10 cellular contexts compared by ENCODE assay signal in the genomic region with DNA sequence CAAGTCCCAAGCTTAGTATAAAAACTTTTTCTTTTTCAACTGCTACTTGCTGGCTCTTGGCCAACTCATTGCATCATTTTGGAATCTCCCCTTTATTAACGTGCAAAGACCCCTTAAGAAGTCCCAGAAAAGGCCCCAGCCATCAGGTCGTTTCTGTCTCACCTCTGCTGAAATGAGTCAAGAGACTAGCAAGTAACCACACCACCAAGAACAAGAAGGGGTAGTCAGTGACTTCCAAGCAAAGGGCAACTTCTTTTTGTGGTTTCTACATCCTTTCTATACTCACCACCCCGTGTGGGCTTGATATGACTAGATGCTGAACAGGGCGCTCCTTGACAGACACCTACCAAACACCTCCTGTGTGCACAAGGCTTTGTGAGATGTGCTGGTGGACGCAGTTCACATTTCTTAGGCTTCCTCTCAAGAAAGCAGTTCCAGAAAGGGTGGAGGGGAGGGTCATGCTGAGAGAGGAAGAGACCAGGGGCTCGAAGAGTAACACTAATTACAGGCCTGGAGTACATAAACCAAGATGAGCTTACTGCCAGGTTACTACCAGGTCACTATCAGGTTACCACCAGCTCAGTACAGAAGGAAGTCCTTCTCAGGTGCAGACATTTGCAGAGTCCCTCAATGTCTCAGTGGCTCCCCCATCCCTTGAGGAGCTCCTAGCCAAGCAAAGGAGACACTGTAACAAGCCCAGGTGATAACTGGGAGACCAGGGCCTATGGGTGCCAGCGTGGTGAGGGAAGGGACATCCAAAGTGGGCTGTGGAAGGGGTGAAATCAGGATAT. TPM values are rescaled to one million over a fixed set of nuclear protein-coding genes. Genes with fewer than 3 reads are reported as not detected.
DNase-seq lines count a peak whose midpoint lies in the region; ATAC-seq lines count a peak whose summit lies in the region.
"Had no signal": no experiment of that assay in that cellular context is flagged by ENCODE, and none has a peak within 500 bp of the region (broad histone marks: within the 10 kb centered on the region; RNA-seq: fewer than 3 reads in every experiment).

No MANE protein-coding gene starts in this region.

- CTCF ChIA-PET in activated CD8-positive, alpha-beta memory T cell treated with anti-CD3 and anti-CD28 coated beads, Interleukin-2, amount 10 ng/mL, durations not matched to agents 7 days and 5 days (lab: Charles Lee): interaction anchor here (0.8 to 8.5 kb wide), 6 partner anchors 9 to 70 kb away, joined by 3 to 104 read pairs (median 6); partner anchors contain the start of gene JAKMIP1

- peaks cover 3% of the 10 kb centered on the region for H3K9me3 Mint-ChIP-seq in activated CD8-positive, alpha-beta memory T cell treated with anti-CD3 and anti-CD28 coated beads, Interleukin-2, amount 10 ng/mL, durations not matched to agents 7 days and 5 days (ENCODE audit: low read depth)

- peaks cover 72% of the 10 kb centered on the region for H3K36me3 Mint-ChIP-seq in activated CD8-positive, alpha-beta memory T cell treated with anti-CD3 and anti-CD28 coated beads, Interleukin-2, amount 10 ng/mL, durations not matched to agents 7 days and 5 days

- ATAC-seq in HG03108 (IDR thresholded peaks at IDR 0.05; ENCODE audit: unreplicated experiment) (peak; percentile 86), left cardiac atrium (no peak)
- peak; percentile 84 for ATAC-seq in activated CD8-positive, alpha-beta memory T cell treated with anti-CD3 and anti-CD28 coated beads, Interleukin-2, amount 10 ng/mL, durations not matched to agents 7 days and 5 days

- peak overlapping the region; percentile 98 for H3K27ac Mint-ChIP-seq in activated CD8-positive, alpha-beta memory T cell treated with anti-CD3 and anti-CD28 coated beads, Interleukin-2, amount 10 ng/mL, durations not matched to agents 7 days and 5 days
- H3K27ac Mint-ChIP-seq: naive B cell had no signal

- no peaks in the 10 kb centered on the region for H3K27me3 Mint-ChIP-seq in activated CD8-positive, alpha-beta memory T cell treated with anti-CD3 and anti-CD28 coated beads, Interleukin-2, amount 10 ng/mL, durations not matched to agents 7 days and 5 days

- H3K4me3 Mint-ChIP-seq in activated CD8-positive, alpha-beta memory T cell treated with anti-CD3 and anti-CD28 coated beads, Interleukin-2, amount 10 ng/mL, durations not matched to agents 7 days and 5 days: peak overlapping the region; percentile 60
- H3K4me3 Mint-ChIP-seq: naive B cell had no signal

- peaks cover 92% of the 10 kb centered on the region for H3K4me1 Mint-ChIP-seq in activated CD8-positive, alpha-beta memory T cell treated with anti-CD3 and anti-CD28 coated beads, Interleukin-2, amount 10 ng/mL, durations not matched to agents 7 days and 5 days
- H3K4me1 Mint-ChIP-seq: naive B cell had no signal

- intact Hi-C loops in left cardiac atrium (cut with DNase I): no loop called here

- DNase-seq in activated CD4-positive, CD25-positive, alpha-beta regulatory T cell treated with anti-CD3 and anti-CD28 coated beads, Interleukin-2, amount 50 U/mL, for 16 hours (ENCODE audit: low read depth, low spot score): peak; percentile 48
- DNase-seq in activated CD4-positive, CD25-positive, alpha-beta regulatory T cell (lab: John Stamatoyannopoulos, UW): no peak
- peak; percentile 91 for DNase-seq in activated CD8-positive, alpha-beta memory T cell treated with anti-CD3 and anti-CD28 coated beads, Interleukin-2, amount 10 ng/mL, durations not matched to agents 7 days and 5 days
- peak; percentile 83 for DNase-seq in stimulated activated naive CD4-positive, alpha-beta T cell treated with Interleukin-2 at 50 U/mL for 16 hours (lab: John Stamatoyannopoulos, UW)
- DNase-seq in NCI-H1417 treated with DMSO at 0.1 percent for 48 hours (lab: John Stamatoyannopoulos, UW): no peak
- no peak for DNase-seq in left cardiac atrium
- DNase-seq in HuH-7 (ENCODE audit: low spot score): no peak
- DNase-seq: naive B cell, upper lobe of left lung had no signal

RNA-seq across cellular contexts. Expression of gene JAKMIP1, which starts 19.3 kb away (rescaled TPM):
- total RNA-seq in activated CD8-positive, alpha-beta memory T cell treated with anti-CD3 and anti-CD28 coated beads, Interleukin-2, amount 10 ng/mL, durations not matched to agents 7 days and 5 days: 10 to 100 TPM; 41.7 to 57.8 TPM
- total RNA-seq in left cardiac atrium: under 1 TPM; 0.10 to 0.21 TPM

Comparison
In these comparisons a context has a peak if more than half of its experiments do, and no peak if none do; other contexts are left out.
1. DNase-seq: peak in activated CD4-positive, CD25-positive, alpha-beta regulatory T cell treated with anti-CD3 and anti-CD28 coated beads, Interleukin-2, amount 50 U/mL, for 16 hours (single experiment), activated CD8-positive, alpha-beta memory T cell treated with anti-CD3 and anti-CD28 coated beads, Interleukin-2, amount 10 ng/mL, durations not matched to agents 7 days and 5 days (single experiment) and stimulated activated naive CD4-positive, alpha-beta T cell treated with Interleukin-2 at 50 U/mL for 16 hours (single experiment); none in activated CD4-positive, CD25-positive, alpha-beta regulatory T cell (0 of 4), NCI-H1417 treated with DMSO at 0.1 percent for 48 hours (single experiment), left cardiac atrium (single experiment) and HuH-7 (single experiment).
2. ATAC-seq: peak in HG03108 (single experiment) and activated CD8-positive, alpha-beta memory T cell treated with anti-CD3 and anti-CD28 coated beads, Interleukin-2, amount 10 ng/mL, durations not matched to agents 7 days and 5 days (single experiment); none in left cardiac atrium (0 of 2).
3. RNA of gene JAKMIP1, which starts 19.3 kb away (total RNA-seq): 41.7 to 57.8 TPM in activated CD8-positive, alpha-beta memory T cell treated with anti-CD3 and anti-CD28 coated beads, Interleukin-2, amount 10 ng/mL, durations not matched to agents 7 days and 5 days; 0.10 to 0.21 TPM in left cardiac atrium; every median in the first group is over 10 times any median in the second.